ENCODE assay signal across 24 cellular contexts in the genomic region with DNA sequence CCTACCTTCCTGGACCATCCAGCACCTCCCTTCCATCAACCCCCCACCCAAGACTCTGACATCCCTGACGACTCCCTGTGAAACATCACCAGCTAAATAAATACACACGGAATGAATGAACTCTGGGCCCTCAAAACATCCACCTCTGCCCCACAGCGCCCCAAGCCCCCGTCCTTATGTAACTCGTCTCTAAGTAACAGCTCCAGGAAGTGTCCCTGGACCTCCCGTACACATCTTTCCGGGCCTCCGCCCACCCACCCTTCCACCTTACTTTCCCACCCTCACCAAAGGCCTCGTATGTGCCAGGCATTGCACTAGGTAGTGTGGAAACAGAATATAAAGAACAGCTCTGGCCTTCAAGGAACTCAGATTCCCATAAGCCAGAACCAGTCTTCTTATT. TPM values are rescaled to one million over a fixed set of nuclear protein-coding genes. Genes with fewer than 3 reads are reported as not detected.
"Had no signal": no experiment of that assay in that cellular context is flagged by ENCODE, and none has a peak within 500 bp of the region (broad histone marks: within the 10 kb centered on the region; RNA-seq: fewer than 3 reads in every experiment).

No MANE protein-coding gene starts in this region.

- H3K27ac Mint-ChIP-seq: IgD-negative memory B cell had no signal

- FAIRE-seq: K562, RCC 7860 had no signal

- H3K9me3 ChIP-seq: SJSA1 had no signal

- H3K4me3 ChIP-seq: K562, SJSA1, SK-N-MC had no signal

- H3K9me3 Mint-ChIP-seq: IgD-negative memory B cell had no signal

- H3K27ac ChIP-seq: KMS-11, SJSA1, SK-N-MC had no signal

- DNase-seq: Kasumi-1, MM.1S, NCI-H1092 treated with DMSO at 0.1 percent for 48 hours, NCI-H1436, NCI-H187, NCI-H2029, NCI-H2081 treated with DMSO at 0.1 percent for 48 hours, NCI-H2171, NCI-H226, NCI-H446, NCI-H510A, NCI-H524 treated with DMSO at 0.1 percent for 48 hours, NCI-H774, Right ventricle myocardium superior, RPMI8226, SIG-M5 had no signal

- H3K4me2 ChIP-seq: KMS-11 had no signal

- H3K27me3 ChIP-seq: SJSA1 had no signal

- ATAC-seq: K562 had no signal

- H3K27me3 Mint-ChIP-seq: IgD-negative memory B cell had no signal

- H3K36me3 ChIP-seq: SJSA1 had no signal

- H3K9ac ChIP-seq: KMS-11 had no signal

- H3K4me3 Mint-ChIP-seq: IgD-negative memory B cell had no signal

RNA-seq across cellular contexts. Expression of a gene that starts 27.7 kb away (rescaled TPM):
- total RNA-seq: HT1080, M059J, SJSA1 had no signal
